ENCODE assay signal across 21 cellular contexts in the genomic region with DNA sequence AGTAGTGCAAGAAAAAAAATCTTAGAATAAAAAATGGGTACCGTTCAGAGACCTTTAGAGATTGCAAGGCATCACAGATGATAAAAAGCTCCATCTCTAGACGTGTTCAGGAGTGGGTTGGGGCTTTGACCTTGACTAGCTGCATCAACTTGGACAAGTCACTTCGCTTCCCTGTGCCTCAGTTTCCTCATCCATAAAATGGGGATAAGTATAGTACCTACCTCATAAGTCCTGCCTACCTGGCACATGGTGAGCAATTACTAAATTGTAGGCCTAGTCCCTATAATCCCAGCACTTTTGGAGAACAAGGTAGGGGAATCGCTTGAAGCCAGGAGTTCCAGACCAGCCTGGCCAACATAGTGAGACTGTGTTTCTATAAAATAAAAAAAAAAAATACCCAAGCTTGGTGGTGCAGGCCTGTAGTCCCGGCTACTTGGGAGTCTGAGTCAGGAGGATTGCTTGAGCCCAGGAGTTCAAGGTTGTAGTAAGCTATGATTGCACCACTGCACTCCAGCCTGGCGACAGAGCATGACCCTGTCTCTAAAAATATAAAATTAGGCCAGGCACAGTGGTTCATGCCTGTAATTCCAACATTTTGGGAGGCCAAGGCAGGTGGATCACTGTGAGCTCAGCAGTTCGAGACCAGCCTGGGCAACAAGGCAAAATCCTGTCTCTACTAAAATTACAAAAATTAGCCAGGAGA. TPM values are rescaled to one million over a fixed set of nuclear protein-coding genes. Genes with fewer than 3 reads are reported as not detected.
DNase-seq lines count a peak whose midpoint lies in the region; ATAC-seq and TF ChIP-seq lines count a peak whose summit lies in the region.
"Had no signal": no experiment of that assay in that cellular context is flagged by ENCODE, and none has a peak within 500 bp of the region (broad histone marks: within the 10 kb centered on the region; RNA-seq: fewer than 3 reads in every experiment).

No MANE protein-coding gene starts in this region.

- TF ChIP-seq CTCF in right atrium auricular region (IDR thresholded peaks at IDR 0.05) = no peak
- no peak for TF ChIP-seq CTCF in ascending aorta (IDR thresholded peaks at IDR 0.05)
- TF ChIP-seq CTCF in vagina (IDR thresholded peaks at IDR 0.05) = no peak

- H3K36me3 ChIP-seq in right atrium auricular region (no peaks in the 10 kb centered on the region), ascending aorta (peaks cover 0 to 7% of the 10 kb centered on the region in 2 donors), mesenchymal stem cell (ENCODE audit: control insufficient read depth in 1 of 2, insufficient read depth in 2 of 2, low read depth in 1 of 2, low read length in 2 of 2) (peaks cover 0 to 12% of the 10 kb centered on the region in 2 experiments), vagina (no peaks in the 10 kb centered on the region)
- H3K36me3 ChIP-seq: BE2C had no signal

- H2AK5ac ChIP-seq in mesenchymal stem cell (ENCODE audit: low read length, severe bottlenecking) = no peak overlapping the region

- H2AFZ ChIP-seq in mesenchymal stem cell (ENCODE audit: low read depth, low read length) = no peak overlapping the region

- no peak overlapping the region for H3K4ac ChIP-seq in mesenchymal stem cell (ENCODE audit: low read depth in 1 of 2, low read length in 2 of 2)

- H3K18ac ChIP-seq in mesenchymal stem cell (ENCODE audit: low read depth in 1 of 2, low read length in 2 of 2) = no peak overlapping the region

- H3K23ac ChIP-seq in mesenchymal stem cell (ENCODE audit: low read length in 2 of 2) = no peak overlapping the region

- no peaks in the 10 kb centered on the region for H3K27me3 ChIP-seq in right atrium auricular region
- no peaks in the 10 kb centered on the region for H3K27me3 ChIP-seq in ascending aorta
- no peaks in the 10 kb centered on the region for H3K27me3 ChIP-seq in mesenchymal stem cell (ENCODE audit: control insufficient read depth in 1 of 2, insufficient read depth in 1 of 2, low read length in 2 of 2)
- H3K27me3 ChIP-seq in vagina = no peaks in the 10 kb centered on the region
- H3K27me3 ChIP-seq: BE2C had no signal

- H3K27ac ChIP-seq in right atrium auricular region = peak overlapping the region; percentile 87 to 94
- peak overlapping the region; percentile 95 to 96 for H3K27ac ChIP-seq in ascending aorta
- no peak overlapping the region for H3K27ac ChIP-seq in mesenchymal stem cell (ENCODE audit: low read length, poor library complexity, severe bottlenecking)
- peak overlapping the region; percentile 85 for H3K27ac ChIP-seq in vagina
- H3K27ac ChIP-seq: HL-60, KMS-11 had no signal

- 92% methylated on average over 6 of the region's 7 CpGs for WGBS in mesenchymal stem cell

- H3K9ac ChIP-seq in mesenchymal stem cell (ENCODE audit: low read length) = no peak overlapping the region
- H3K9ac ChIP-seq: KMS-11 had no signal

- peaks cover 2% of the 10 kb centered on the region for H3K79me1 ChIP-seq in mesenchymal stem cell (replicated peaks; ENCODE audit: low read length, poor library complexity, severe bottlenecking)

- H4K8ac ChIP-seq in mesenchymal stem cell (ENCODE audit: low read length) = no peak overlapping the region

- H3K4me2 ChIP-seq in mesenchymal stem cell (ENCODE audit: low read length, poor library complexity, severe bottlenecking) = no peak overlapping the region
- H3K4me2 ChIP-seq: KMS-11 had no signal

- no peak for ATAC-seq in HG03159 (IDR thresholded peaks at IDR 0.05; ENCODE audit: unreplicated experiment)
- ATAC-seq in HG02763 (IDR thresholded peaks at IDR 0.05; ENCODE audit: unreplicated experiment) = no peak
- ATAC-seq: Panc1 had no signal

- H3K4me3 ChIP-seq in right atrium auricular region = no peak overlapping the region
- H3K4me3 ChIP-seq in ascending aorta = no peak overlapping the region
- no peak overlapping the region for H3K4me3 ChIP-seq in mesenchymal stem cell (ENCODE audit: insufficient read depth in 1 of 2, low read depth in 1 of 2, low read length in 2 of 2)
- no peak overlapping the region for H3K4me3 ChIP-seq in vagina

- TF ChIP-seq POLR2A in vagina (IDR thresholded peaks at IDR 0.05) = no peak

- H4K91ac ChIP-seq in mesenchymal stem cell (ENCODE audit: low read length) = no peak overlapping the region

- peak overlapping the region; percentile 86 for H2BK15ac ChIP-seq in mesenchymal stem cell (ENCODE audit: low read depth, poor library complexity, severe bottlenecking)

- no peak overlapping the region for H2BK12ac ChIP-seq in mesenchymal stem cell (ENCODE audit: low read length in 2 of 2)

- H3K14ac ChIP-seq in mesenchymal stem cell (ENCODE audit: low read length in 2 of 2) = no peak overlapping the region

- DNase-seq in right atrium auricular region (ENCODE audit: low spot score) (no peak), cardiac septum (ENCODE audit: low spot score) (no peak), ascending aorta (ENCODE audit: low spot score in 2 of 2) (no peak), mesenchymal stem cell (peak; percentile 14), vagina (ENCODE audit: extremely low spot score in 2 of 2) (no peak), NCI-H2171 (lab: John Stamatoyannopoulos, UW) (no peak)
- DNase-seq: BE2C; CD4-positive, CD25-positive, alpha-beta regulatory T cell; EL; GF-D8; NCI-H1105 treated with DMSO at 0.1 percent for 48 hours; NCI-H2081; NCI-H2171 treated with DMSO at 0.1 percent for 48 hours; NCI-H524 treated with DMSO at 0.1 percent for 48 hours; NCI-H82 had no signal

- H2BK120ac ChIP-seq in mesenchymal stem cell (ENCODE audit: low read depth, low read length) = no peak overlapping the region

- H3K4me1 ChIP-seq in right atrium auricular region (peaks cover 0 to 12% of the 10 kb centered on the region in 2 donors), ascending aorta (peaks cover 5 to 37% of the 10 kb centered on the region in 2 donors), mesenchymal stem cell (ENCODE audit: control insufficient read depth, insufficient read depth, low read depth, low read length) (peaks cover 12% of the 10 kb centered on the region), vagina (peaks cover 7% of the 10 kb centered on the region)
- H3K4me1 ChIP-seq: BE2C had no signal

- no peaks in the 10 kb centered on the region for H3K9me3 ChIP-seq in right atrium auricular region
- no peaks in the 10 kb centered on the region for H3K9me3 ChIP-seq in ascending aorta
- H3K9me3 ChIP-seq in mesenchymal stem cell (ENCODE audit: control insufficient read depth, low read length) = no peaks in the 10 kb centered on the region
- no peaks in the 10 kb centered on the region for H3K9me3 ChIP-seq in vagina
- H3K9me3 ChIP-seq: BE2C had no signal

- no peak overlapping the region for H2BK5ac ChIP-seq in mesenchymal stem cell (ENCODE audit: low read depth, low read length, poor library complexity, severe bottlenecking)

- intact Hi-C loops in cardiac septum (cut with DNase I) = no loop called here
- intact Hi-C loops in ascending aorta (cut with DNase I) = no loop called here
- intact Hi-C loops in vagina (cut with DNase I) = no loop called here

RNA-seq across cellular contexts. Expression of gene F2, which starts 6.0 kb away (rescaled TPM):
- total RNA-seq in right atrium auricular region = not detected
- not detected for total RNA-seq in cardiac septum
- total RNA-seq in ascending aorta = 2.6 TPM
- not detected for polyA plus RNA-seq in mesenchymal stem cell (2013, experiment 1 of 2)
- polyA plus RNA-seq in mesenchymal stem cell (2013, experiment 2 of 2) = not detected
- not detected for total RNA-seq in vagina
- total RNA-seq: CD4-positive, CD25-positive, alpha-beta regulatory T cell; SK-MEL-5 had no signal
- polyA plus RNA-seq: CD4-positive, CD25-positive, alpha-beta regulatory T cell had no signal

RNA-seq across cellular contexts. Expression of gene ZNF408, which starts 12.2 kb away (rescaled TPM):
- 1 to 10 TPM; 6.0 to 9.6 TPM for total RNA-seq in right atrium auricular region
- total RNA-seq in cardiac septum = 6.7 TPM
- 9.7 TPM for total RNA-seq in ascending aorta
- polyA plus RNA-seq in mesenchymal stem cell (2013, experiment 1 of 2) = 5.9 TPM
- 5.5 TPM for polyA plus RNA-seq in mesenchymal stem cell (2013, experiment 2 of 2)
- 12.5 TPM for total RNA-seq in vagina

RNA-seq across cellular contexts. Expression of gene ARHGAP1, which starts 12.6 kb away (rescaled TPM):
- total RNA-seq in right atrium auricular region = 100 to 1,000 TPM in 1 of 2 donors, 10 to 100 TPM in 1; 88.1 to 117 TPM
- 152 TPM for total RNA-seq in cardiac septum
- 104 TPM for total RNA-seq in ascending aorta
- 92.7 TPM for polyA plus RNA-seq in mesenchymal stem cell (2013, experiment 1 of 2)
- 87.5 TPM for polyA plus RNA-seq in mesenchymal stem cell (2013, experiment 2 of 2)
- 80.3 TPM for total RNA-seq in vagina
